ENCODE assay signal across 8 cellular contexts in the genomic region with DNA sequence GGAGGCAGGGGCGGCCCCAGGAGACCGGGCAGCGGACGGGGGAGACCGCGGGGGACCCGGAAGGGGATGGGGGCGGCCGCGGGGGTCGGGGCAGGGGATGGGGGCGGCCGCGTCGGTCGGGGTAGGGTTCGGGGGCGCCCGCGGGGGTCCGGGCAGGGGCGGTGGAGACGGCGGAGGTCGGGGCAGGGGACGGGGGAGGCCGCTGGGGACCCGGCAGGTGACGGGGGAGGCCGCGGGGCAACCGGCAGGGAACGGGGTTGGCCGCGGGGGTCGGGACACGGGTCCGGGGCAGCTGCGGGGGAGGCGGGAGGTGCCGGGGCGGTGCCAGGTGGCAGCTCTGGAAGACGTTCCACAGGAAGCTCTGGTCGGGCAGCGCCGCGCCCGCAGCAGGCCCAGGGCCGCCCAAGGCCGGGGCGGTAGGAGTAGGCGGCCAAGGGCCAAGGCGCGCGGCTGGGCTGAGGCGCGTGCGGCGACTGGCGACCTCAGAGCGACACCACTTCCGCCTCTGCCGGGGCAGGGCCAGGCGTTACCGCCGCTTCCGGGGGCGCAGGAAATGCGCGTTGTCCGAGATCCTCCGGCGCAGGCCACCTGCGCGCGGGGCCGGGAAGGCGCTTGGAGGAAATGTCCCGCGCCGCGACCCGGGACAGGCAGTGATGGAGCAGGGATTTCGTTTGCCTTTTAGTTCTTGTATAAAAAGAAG. TPM values are rescaled to one million over a fixed set of nuclear protein-coding genes. Genes with fewer than 3 reads are reported as not detected.
DNase-seq lines count a peak whose midpoint lies in the region; ATAC-seq lines count a peak whose summit lies in the region.
"Not testable (repeated sequence)": the region's sequence is repeated elsewhere in the genome, so short reads cannot be mapped to it uniquely, and the experiment has no call there.

No MANE protein-coding gene starts in this region.

- not testable (repeated sequence) for H3K36me3 ChIP-seq in CD4-positive, alpha-beta memory T cell (ENCODE audit: insufficient read depth, low read length); SJSA1

- not testable (repeated sequence) for H3K4me3 ChIP-seq in CD4-positive, alpha-beta memory T cell (ENCODE audit: low read length in 2 of 2)
- peak overlapping the region; percentile 32 for H3K4me3 ChIP-seq in SJSA1
- peak overlapping the region; percentile 38 for H3K4me3 ChIP-seq in mononuclear cell (ENCODE audit: low read length)

- intact Hi-C loops in CD4-positive, alpha-beta memory T cell (cut with micrococcal nuclease) = not testable (repeated sequence)

- POLR2A ChIA-PET in CD4-positive, alpha-beta memory T cell (lab: Charles Lee; ENCODE audit: partially characterized antibody) = not testable (repeated sequence)

- not testable (repeated sequence) for H3K27me3 ChIP-seq in CD4-positive, alpha-beta memory T cell (ENCODE audit: insufficient read depth, low read length); SJSA1 (replicated peaks); mononuclear cell (ENCODE audit: insufficient read depth, low read length)

- H3K9me3 Mint-ChIP-seq in CD4-positive, alpha-beta memory T cell = not testable (repeated sequence)

- peak; percentile 97 for ATAC-seq in GM19397 (IDR thresholded peaks at IDR 0.05; ENCODE audit: unreplicated experiment)
- peak; percentile 96 for ATAC-seq in HG03139 (IDR thresholded peaks at IDR 0.05; ENCODE audit: unreplicated experiment)

- not testable (repeated sequence) for H3K36me3 Mint-ChIP-seq in CD4-positive, alpha-beta memory T cell

- peak overlapping the region; percentile 64 to 89 (median 78) for H3K4me3 Mint-ChIP-seq in CD4-positive, alpha-beta memory T cell

- peak; percentile 57 to 70 (median 64) for DNase-seq in CD4-positive, alpha-beta memory T cell
- DNase-seq in SJSA1 (ENCODE audit: low read depth in 1 of 2, low spot score in 2 of 2) = peak; percentile 41 to 70
- peak; percentile 80 for DNase-seq in activated naive CD4-positive, alpha-beta T cell treated with Interleukin-2 at 50 U/mL for 16 hours
- peak; percentile 35 for DNase-seq in fibroblast of the conjunctiva (ENCODE audit: low read depth)
- DNase-seq in stimulated activated CD8-positive, alpha-beta memory T cell treated with anti-CD3 and anti-CD28 coated beads, Interleukin-12 subunit alpha, Interleukin-12 subunit beta, amount 100 ng/mL, for 1 hour (ENCODE audit: low read depth) = peak; percentile 56

- CTCF ChIA-PET in CD4-positive, alpha-beta memory T cell (lab: Charles Lee; ENCODE audit: partially characterized antibody) = not testable (repeated sequence)

- not testable (repeated sequence) for H3K4me1 ChIP-seq in CD4-positive, alpha-beta memory T cell (ENCODE audit: insufficient read depth, low read length); mononuclear cell (ENCODE audit: insufficient read depth, low read length)
- H3K4me1 ChIP-seq in SJSA1 (replicated peaks) = peaks cover 10% of the 10 kb centered on the region

- H3K27me3 Mint-ChIP-seq in CD4-positive, alpha-beta memory T cell = not testable (repeated sequence)

- H3K4me1 Mint-ChIP-seq in CD4-positive, alpha-beta memory T cell = peaks cover 5 to 31% (median 15%) of the 10 kb centered on the region in 4 donors

- not testable (repeated sequence) for H3K27ac ChIP-seq in CD4-positive, alpha-beta memory T cell (ENCODE audit: low read depth, low read length); SJSA1

- H3K27ac Mint-ChIP-seq in CD4-positive, alpha-beta memory T cell = peak overlapping the region in 3 of 7 donors; percentile 48 to 87 (median 64)

- H3K9me3 ChIP-seq in CD4-positive, alpha-beta memory T cell (ENCODE audit: control insufficient read depth in 1 of 2, low read length in 2 of 2); SJSA1 (replicated peaks); mononuclear cell (ENCODE audit: low read depth, low read length): not testable (repeated sequence)

RNA-seq across cellular contexts. Expression of gene TNK2, which starts 45.9 kb away (rescaled TPM):
- 100 to 1,000 TPM; 136 to 164 TPM for total RNA-seq in CD4-positive, alpha-beta memory T cell
- polyA plus RNA-seq in CD4-positive, alpha-beta memory T cell = 1 to 10 TPM in 1 of 2 donors, under 1 TPM in 1; 0.18 to 3.4 TPM
- 1.8 and 2.2 TPM in 2 replicates for total RNA-seq in SJSA1 (2014; rRNA removed; shearing (Covaris generic))
- total RNA-seq in mononuclear cell = 36.4 TPM

Comparison
In these comparisons a context has a peak if more than half of its experiments do, and no peak if none do; other contexts are left out.
1. RNA of gene TNK2, which starts 45.9 kb away (total RNA-seq): 136 to 164 TPM in CD4-positive, alpha-beta memory T cell and 36.4 TPM in mononuclear cell (single experiment); 1.8 to 2.2 TPM in SJSA1; every median in the first group is over 10 times any median in the second.
2. Peak in every context shown above with its lines, with median percentiles within 50 percentile points of each other: DNase-seq.